ENCODE assay signal across 19 cellular contexts in genomic region chr9:14983599-14983998, GRCh38.
DNase-seq lines count a peak whose midpoint lies in the region; ATAC-seq, FAIRE-seq and TF ChIP-seq lines count a peak whose summit lies in the region.
"Had no signal": no experiment of that assay in that cellular context is flagged by ENCODE, and none has a peak within 500 bp of the region (broad histone marks: within the 10 kb centered on the region; RNA-seq: fewer than 3 reads in every experiment).

No MANE protein-coding gene starts in this region.

- FAIRE-seq in H54 (lab: Jason Lieb, UNC) (peak; percentile 33), small intestine (lab: Jason Lieb, UNC) (no peak)
- FAIRE-seq: GM12878, GM19239 had no signal

- no peaks in the 10 kb centered on the region for H3K27me3 ChIP-seq in small intestine (ENCODE audit: control insufficient read depth in 2 of 2, insufficient read depth in 2 of 2, low read length in 2 of 2)
- H3K27me3 ChIP-seq: BLaER1 had no signal

- 14 to 43% (median 34%) methylated on average over 1 of the region's 1 CpG for WGBS in small intestine, 3 donors

- H3K36me3 ChIP-seq in small intestine (ENCODE audit: control insufficient read depth in 2 of 2, insufficient read depth in 2 of 2, low read length in 2 of 2): no peaks in the 10 kb centered on the region
- H3K36me3 ChIP-seq: BLaER1, HAP-1 had no signal

- ATAC-seq in left colon: peak; percentile 44
- ATAC-seq: CD8-positive, alpha-beta T cell; GM12878; GM23338 had no signal

- no peak overlapping the region for H3K27ac ChIP-seq in small intestine (ENCODE audit: low read depth in 1 of 2, low read length in 1 of 2)
- H3K27ac ChIP-seq: BLaER1, C4-2B had no signal

- no peaks in the 10 kb centered on the region for H3K4me1 ChIP-seq in small intestine (ENCODE audit: control insufficient read depth in 2 of 2, insufficient read depth in 1 of 2, low read depth in 1 of 2, low read length in 1 of 2)
- H3K4me1 ChIP-seq: BLaER1, Caco-2, HAP-1 had no signal

- H3K4me3 ChIP-seq in small intestine (ENCODE audit: low read depth in 1 of 2, low read length in 2 of 2): no peak overlapping the region
- H3K4me3 ChIP-seq: BLaER1, GM12878, GM23338, HAP-1 had no signal

- intact Hi-C loops in left colon (cut with DNase I, micrococcal nuclease): no loop called here

- TF ChIP-seq POLR2A in H54 (IDR thresholded peaks at IDR 0.05; ENCODE audit: low read depth, low read length): no peak

- no peaks in the 10 kb centered on the region for H3K9me3 ChIP-seq in small intestine (ENCODE audit: control insufficient read depth, low read depth)
- H3K9me3 ChIP-seq: Caco-2, HAP-1 had no signal

- DNase-seq in H54 (ENCODE audit: insufficient read length, low spot score) (no peak), left colon (no peak), small intestine (peak; percentile 48), activated gamma-delta T cell treated with Interleukin-2 at 50 U/mL for 16 hours (no peak), NCI-H510A treated with DMSO at 0.1 percent for 48 hours (lab: John Stamatoyannopoulos, UW) (no peak), NCI-H1092 (lab: John Stamatoyannopoulos, UW) (no peak)
- DNase-seq: Caco-2; CD4-positive, CD25-positive, alpha-beta regulatory T cell; CD8-positive, alpha-beta T cell; DMS153; DND-41; GDM1; HFFc6 had no signal
